Comparison of ENCODE assay signal across 14 cellular contexts in genomic region chr6:11008821-11009220, GRCh38. TPM values are rescaled to one million over a fixed set of nuclear protein-coding genes. Genes with fewer than 3 reads are reported as not detected.
DNase-seq lines count a peak whose midpoint lies in the region; TF ChIP-seq lines count a peak whose summit lies in the region.
"Had no signal": no experiment of that assay in that cellular context is flagged by ENCODE, and none has a peak within 500 bp of the region (broad histone marks: within the 10 kb centered on the region; RNA-seq: fewer than 3 reads in every experiment).

No MANE protein-coding gene starts in this region.

- no peak overlapping the region for H2BK15ac ChIP-seq in mesenchymal stem cell (ENCODE audit: low read depth, poor library complexity, severe bottlenecking)

- H3K27me3 Mint-ChIP-seq in activated T-cell treated with anti-CD3 and anti-CD28 coated beads, Interleukin-2, amount 50 U/mL, for 24 hours = peaks cover 20% of the 10 kb centered on the region

- H3K23ac ChIP-seq in mesenchymal stem cell (ENCODE audit: low read length in 2 of 2) = no peak overlapping the region

- H4K91ac ChIP-seq in mesenchymal stem cell (ENCODE audit: low read length) = no peak overlapping the region

- no peak for TF ChIP-seq CTCF in cardiac fibroblast (IDR thresholded peaks at IDR 0.05; ENCODE audit: low read depth, low read length)

- H3K4me3 ChIP-seq in BLaER1 treated with 17β-estradiol and CSF1 and Interleukin-3, amounts not matched to agents 10 nM and 100 nM = no peak overlapping the region
- H3K4me3 ChIP-seq in cardiac fibroblast (replicated peaks in 1 of 2; ENCODE audit: low read depth in 2 of 2, low read length in 2 of 2) = no peak overlapping the region
- H3K4me3 ChIP-seq in mesenchymal stem cell (ENCODE audit: insufficient read depth in 1 of 2, low read depth in 1 of 2, low read length in 2 of 2) = peak overlapping the region in 1 of 2 experiments; percentile 45
- H3K4me3 ChIP-seq: body of pancreas, psoas muscle, suprapubic skin had no signal

- no peak overlapping the region for H4K8ac ChIP-seq in mesenchymal stem cell (ENCODE audit: low read length)

- H2AK5ac ChIP-seq in mesenchymal stem cell (ENCODE audit: low read length, severe bottlenecking) = no peak overlapping the region

- peaks cover 5 to 47% (median 26%) of the 10 kb centered on the region in 10 experiments; a peak in 19 of 20 replicates for H3K4me1 ChIP-seq in BLaER1 treated with 17β-estradiol and CSF1 and Interleukin-3, amounts not matched to agents 10 nM and 100 nM
- H3K4me1 ChIP-seq in mesenchymal stem cell (ENCODE audit: control insufficient read depth, insufficient read depth, low read depth, low read length) = peaks cover 14% of the 10 kb centered on the region
- H3K4me1 ChIP-seq: psoas muscle had no signal

- 60% methylated on average over 1 of the region's 1 CpG for WGBS in mesenchymal stem cell

- no peak overlapping the region for H3K4me3 Mint-ChIP-seq in activated T-cell treated with anti-CD3 and anti-CD28 coated beads, Interleukin-2, amount 50 U/mL, for 24 hours
- H3K4me3 Mint-ChIP-seq: activated CD8-positive, alpha-beta T cell treated with anti-CD3 and anti-CD28 coated beads, Interleukin-2, amount 10 ng/mL, durations not matched to agents 7 days and 5 days had no signal

- H3K79me1 ChIP-seq in mesenchymal stem cell (replicated peaks; ENCODE audit: low read length, poor library complexity, severe bottlenecking) = no peaks in the 10 kb centered on the region

- no peaks in the 10 kb centered on the region for H3K27me3 ChIP-seq in BLaER1 treated with 17β-estradiol and CSF1 and Interleukin-3, amounts not matched to agents 10 nM and 100 nM
- no peaks in the 10 kb centered on the region for H3K27me3 ChIP-seq in mesenchymal stem cell (ENCODE audit: control insufficient read depth in 1 of 2, insufficient read depth in 1 of 2, low read length in 2 of 2)
- H3K27me3 ChIP-seq: body of pancreas had no signal

- peak overlapping the region in 8 of 11 experiments; percentile 17 to 53 (median 37); a peak in 9 of 22 replicates for H3K4me2 ChIP-seq in BLaER1 treated with 17β-estradiol and CSF1 and Interleukin-3, amounts not matched to agents 10 nM and 100 nM
- no peak overlapping the region for H3K4me2 ChIP-seq in mesenchymal stem cell (ENCODE audit: low read length, poor library complexity, severe bottlenecking)

- peak; percentile 9 for DNase-seq in LHCN-M2 (ENCODE audit: low read depth)
- DNase-seq in cardiac fibroblast (ENCODE audit: low read depth in 2 of 2) = peak; percentile 44 to 85
- peak; percentile 74 for DNase-seq in mesenchymal stem cell
- DNase-seq in NCI-H748 (lab: John Stamatoyannopoulos, UW; ENCODE audit: unreplicated experiment) = no peak
- DNase-seq in activated T-cell treated with anti-CD3 and anti-CD28 coated beads, Interleukin-2, amount 50 U/mL, for 24 hours = no peak
- DNase-seq in DMS114 treated with DMSO at 0.1 percent for 48 hours (lab: John Stamatoyannopoulos, UW; ENCODE audit: unreplicated experiment) = no peak
- DNase-seq in iPS-NIHi11 (ENCODE audit: low spot score) = no peak
- DNase-seq: activated CD8-positive, alpha-beta T cell treated with anti-CD3 and anti-CD28 coated beads, Interleukin-2, amount 10 ng/mL, durations not matched to agents 7 days and 5 days; body of pancreas; effector memory CD4-positive, alpha-beta T cell; psoas muscle had no signal

- no peak overlapping the region for H3K27ac Mint-ChIP-seq in activated T-cell treated with anti-CD3 and anti-CD28 coated beads, Interleukin-2, amount 50 U/mL, for 24 hours
- H3K27ac Mint-ChIP-seq: activated CD8-positive, alpha-beta T cell treated with anti-CD3 and anti-CD28 coated beads, Interleukin-2, amount 10 ng/mL, durations not matched to agents 7 days and 5 days; activated T-helper 2 cell treated with anti-CD3 and anti-CD28 coated beads, Interferon-gamma antibody, Interleukin-2, Interleukin-4, amounts not matched to agents 10 μg/mL and 5 μg/mL and 100 μg/mL, durations not matched to agents 14 hours and 24 hours and 36 hours had no signal

- no peaks in the 10 kb centered on the region for H3K9me3 Mint-ChIP-seq in activated T-cell treated with anti-CD3 and anti-CD28 coated beads, Interleukin-2, amount 50 U/mL, for 24 hours
- H3K9me3 Mint-ChIP-seq: activated T-helper 2 cell treated with anti-CD3 and anti-CD28 coated beads, Interferon-gamma antibody, Interleukin-2, Interleukin-4, amounts not matched to agents 10 μg/mL and 5 μg/mL and 100 μg/mL, durations not matched to agents 14 hours and 24 hours and 36 hours had no signal

- H2BK120ac ChIP-seq in mesenchymal stem cell (ENCODE audit: low read depth, low read length) = no peak overlapping the region

- no peak overlapping the region for H3K9ac ChIP-seq in BLaER1 treated with 17β-estradiol and CSF1 and Interleukin-3, amounts not matched to agents 10 nM and 100 nM
- H3K9ac ChIP-seq in mesenchymal stem cell (ENCODE audit: low read length) = peak overlapping the region; percentile 16

- H3K14ac ChIP-seq in mesenchymal stem cell (ENCODE audit: low read length in 2 of 2) = no peak overlapping the region

- no peak overlapping the region for H3K27ac ChIP-seq in BLaER1 treated with 17β-estradiol and CSF1 and Interleukin-3, amounts not matched to agents 10 nM and 100 nM
- peak overlapping the region; percentile 79 for H3K27ac ChIP-seq in mesenchymal stem cell (ENCODE audit: low read length, poor library complexity, severe bottlenecking)
- H3K27ac ChIP-seq: body of pancreas, psoas muscle, suprapubic skin had no signal

- H4K20me1 ChIP-seq in BLaER1 treated with 17β-estradiol and CSF1 and Interleukin-3, amounts not matched to agents 10 nM and 100 nM = peaks cover 0 to 10% (median 0%) of the 10 kb centered on the region in 11 experiments; a peak in 2 of 22 replicates

- H2AFZ ChIP-seq in mesenchymal stem cell (ENCODE audit: low read depth, low read length) = no peak overlapping the region

- no peaks in the 10 kb centered on the region for H3K36me3 Mint-ChIP-seq in activated T-cell treated with anti-CD3 and anti-CD28 coated beads, Interleukin-2, amount 50 U/mL, for 24 hours (ENCODE audit: low read depth)

- H3K4ac ChIP-seq in mesenchymal stem cell (ENCODE audit: low read depth in 1 of 2, low read length in 2 of 2) = no peak overlapping the region

- H3K18ac ChIP-seq in mesenchymal stem cell (ENCODE audit: low read depth in 1 of 2, low read length in 2 of 2) = no peak overlapping the region

- peaks cover 0 to 58% (median 29%) of the 10 kb centered on the region in 11 experiments; a peak in 13 of 22 replicates for H3K36me3 ChIP-seq in BLaER1 treated with 17β-estradiol and CSF1 and Interleukin-3, amounts not matched to agents 10 nM and 100 nM
- H3K36me3 ChIP-seq in mesenchymal stem cell (ENCODE audit: control insufficient read depth in 1 of 2, insufficient read depth in 2 of 2, low read depth in 1 of 2, low read length in 2 of 2) = no peaks in the 10 kb centered on the region
- H3K36me3 ChIP-seq: suprapubic skin had no signal

- no peak overlapping the region for H2BK12ac ChIP-seq in mesenchymal stem cell (ENCODE audit: low read length in 2 of 2)

- peaks cover 0 to 2% (median 0%) of the 10 kb centered on the region in 11 experiments; a peak in 2 of 22 replicates for H3K9me3 ChIP-seq in BLaER1 treated with 17β-estradiol and CSF1 and Interleukin-3, amounts not matched to agents 10 nM and 100 nM (replicated peaks in 1 of 11)
- H3K9me3 ChIP-seq in mesenchymal stem cell (ENCODE audit: control insufficient read depth, low read length) = no peaks in the 10 kb centered on the region
- H3K9me3 ChIP-seq: body of pancreas, psoas muscle, suprapubic skin had no signal

- no peaks in the 10 kb centered on the region for H3K4me1 Mint-ChIP-seq in activated T-cell treated with anti-CD3 and anti-CD28 coated beads, Interleukin-2, amount 50 U/mL, for 24 hours (ENCODE audit: low read depth)

- no peak overlapping the region for H2BK5ac ChIP-seq in mesenchymal stem cell (ENCODE audit: low read depth, low read length, poor library complexity, severe bottlenecking)

RNA-seq across cellular contexts. Expression of gene ELOVL2, which starts 35.3 kb away (rescaled TPM):
- total RNA-seq in LHCN-M2 (2014; rRNA removed) = 0.06 TPM in 1 of 2 replicates, not detected in the other
- polyA plus RNA-seq in LHCN-M2 (2012) = 0.11 TPM
- 11.7 TPM for polyA plus RNA-seq in mesenchymal stem cell (2013, experiment 1 of 2)
- polyA plus RNA-seq in mesenchymal stem cell (2013, experiment 2 of 2) = 12.0 TPM
- total RNA-seq: activated CD8-positive, alpha-beta T cell treated with anti-CD3 and anti-CD28 coated beads, Interleukin-2, amount 10 ng/mL, durations not matched to agents 7 days and 5 days; activated T-helper 2 cell treated with anti-CD3 and anti-CD28 coated beads, Interferon-gamma antibody, Interleukin-2, Interleukin-4, amounts not matched to agents 10 μg/mL and 5 μg/mL and 100 μg/mL, durations not matched to agents 14 hours and 24 hours and 36 hours had no signal

Comparison
In these comparisons a context has a peak if more than half of its experiments do, and no peak if none do; other contexts are left out.
1. DNase-seq: peak in LHCN-M2 (single experiment), cardiac fibroblast (2 of 2) and mesenchymal stem cell (single experiment); none in NCI-H748 (single experiment), activated T-cell treated with anti-CD3 and anti-CD28 coated beads, Interleukin-2, amount 50 U/mL, for 24 hours (single experiment), DMS114 treated with DMSO at 0.1 percent for 48 hours (single experiment) and iPS-NIHi11 (single experiment).